ENCODE assay signal across 16 cellular contexts in genomic region chr12:101832030-101832429, GRCh38.
"Had no signal": no experiment of that assay in that cellular context is flagged by ENCODE, and none has a peak within 500 bp of the region (broad histone marks: within the 10 kb centered on the region; RNA-seq: fewer than 3 reads in every experiment).

No MANE protein-coding gene starts in this region.

- H3K36me3 Mint-ChIP-seq: activated CD4-positive, alpha-beta memory T cell treated with anti-CD3 and anti-CD28 coated beads for 36 hours had no signal

- H3K27ac ChIP-seq: body of pancreas, neutrophil, right atrium auricular region had no signal

- H3K27me3 ChIP-seq: body of pancreas, neutrophil, right atrium auricular region had no signal

- H3K9me3 Mint-ChIP-seq: activated CD4-positive, alpha-beta memory T cell treated with anti-CD3 and anti-CD28 coated beads for 36 hours; activated naive CD4-positive, alpha-beta T cell treated with anti-CD3 and anti-CD28 coated beads for 36 hours; central memory CD8-positive, alpha-beta T cell; stimulated activated effector memory CD8-positive, alpha-beta T cell treated with anti-CD3 and anti-CD28 coated beads, Interleukin-12 subunit alpha, Interleukin-12 subunit beta, amount 100 ng/mL, for 72 hours had no signal

- H3K4me3 ChIP-seq: body of pancreas, right atrium auricular region, smooth muscle cell had no signal

- H3K36me3 ChIP-seq: neutrophil, right atrium auricular region had no signal

- ATAC-seq: activated CD4-positive, CD25-positive, alpha-beta regulatory T cell treated with anti-CD3 and anti-CD28 coated beads, Interleukin-2, amount 50 U/mL, for 24 hours; body of pancreas; left ventricle myocardium superior; stimulated activated effector memory CD8-positive, alpha-beta T cell treated with anti-CD3 and anti-CD28 coated beads, Interleukin-12 subunit alpha, Interleukin-12 subunit beta, amount 100 ng/mL, for 72 hours had no signal

- FAIRE-seq: kidney had no signal

- H3K27ac Mint-ChIP-seq: activated CD4-positive, alpha-beta memory T cell treated with anti-CD3 and anti-CD28 coated beads for 36 hours; activated naive CD4-positive, alpha-beta T cell treated with anti-CD3 and anti-CD28 coated beads for 36 hours; stimulated activated effector memory CD8-positive, alpha-beta T cell treated with anti-CD3 and anti-CD28 coated beads, Interleukin-12 subunit alpha, Interleukin-12 subunit beta, amount 100 ng/mL, for 72 hours had no signal

- DNase-seq: activated CD4-positive, alpha-beta memory T cell treated with anti-CD3 and anti-CD28 coated beads for 36 hours; activated CD8-positive, alpha-beta memory T cell treated with anti-CD3 and anti-CD28 coated beads, Interleukin-2, amount 50 U/mL, for 48 hours; activated naive CD4-positive, alpha-beta T cell treated with anti-CD3 and anti-CD28 coated beads for 36 hours; amniotic stem cell; body of pancreas; effector memory CD4-positive, alpha-beta T cell; kidney; left ventricle myocardium superior; mesendoderm; trophoblast cell had no signal

- H3K4me3 Mint-ChIP-seq: central memory CD8-positive, alpha-beta T cell had no signal

- H3K4me2 ChIP-seq: smooth muscle cell had no signal

- H3K27me3 Mint-ChIP-seq: activated CD4-positive, alpha-beta memory T cell treated with anti-CD3 and anti-CD28 coated beads for 36 hours; central memory CD8-positive, alpha-beta T cell had no signal

- H3K9me3 ChIP-seq: body of pancreas, neutrophil, right atrium auricular region had no signal
